2 cellular contexts compared by ENCODE assay signal in the genomic region with DNA sequence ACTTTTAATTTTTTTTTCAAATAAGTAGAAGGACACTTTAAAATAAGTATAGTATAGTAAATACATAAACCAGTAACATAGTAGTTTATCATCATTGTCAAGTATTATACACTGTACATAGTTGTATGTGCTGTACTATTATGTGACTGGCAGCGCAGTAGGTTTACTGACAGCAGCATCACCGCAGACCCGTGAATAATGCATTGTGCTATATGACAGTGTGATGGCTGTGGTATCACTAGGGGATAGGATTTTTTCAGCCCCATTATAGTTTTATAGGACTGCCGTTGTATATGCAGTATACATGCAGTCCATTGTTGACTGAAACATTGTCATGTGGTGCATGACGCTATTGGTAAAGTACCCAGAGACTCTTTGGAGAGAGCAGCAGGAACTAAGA.
TF ChIP-seq lines count a peak whose summit lies in the region.

No MANE protein-coding gene starts in this region.

TF ChIP-seq in HepG2, 621 proteins besides CTCF, POLR2A, EP300 and RAD21 (continued from another document):
- TF ChIP-seq, protein P1, sequence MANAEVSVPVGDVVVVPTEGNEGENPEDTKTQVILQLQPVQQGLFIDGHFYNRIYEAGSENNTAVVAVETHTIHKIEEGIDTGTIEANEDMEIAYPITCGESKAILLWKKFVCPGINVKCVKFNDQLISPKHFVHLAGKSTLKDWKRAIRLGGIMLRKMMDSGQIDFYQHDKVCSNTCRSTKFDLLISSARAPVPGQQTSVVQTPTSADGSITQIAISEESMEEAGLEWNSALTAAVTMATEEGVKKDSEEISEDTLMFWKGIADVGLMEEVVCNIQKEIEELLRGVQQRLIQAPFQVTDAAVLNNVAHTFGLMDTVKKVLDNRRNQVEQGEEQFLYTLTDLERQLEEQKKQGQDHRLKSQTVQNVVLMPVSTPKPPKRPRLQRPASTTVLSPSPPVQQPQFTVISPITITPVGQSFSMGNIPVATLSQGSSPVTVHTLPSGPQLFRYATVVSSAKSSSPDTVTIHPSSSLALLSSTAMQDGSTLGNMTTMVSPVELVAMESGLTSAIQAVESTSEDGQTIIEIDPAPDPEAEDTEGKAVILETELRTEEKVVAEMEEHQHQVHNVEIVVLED (CRISPR knock-in tag; IDR thresholded peaks at IDR 0.05; ENCODE audit: borderline replicate concordance) = no peak
- TF ChIP-seq KLF11 (CRISPR knock-in tag; IDR thresholded peaks at IDR 0.05) (no peak), TOPORS (CRISPR knock-in tag; IDR thresholded peaks at IDR 0.05) (no peak), SATB2 (CRISPR knock-in tag; IDR thresholded peaks at IDR 0.05) (no peak), GABPA (IDR thresholded peaks at IDR 0.05; ENCODE audit: low read depth, low read length) (no peak), GABPA (CRISPR knock-in tag; IDR thresholded peaks at IDR 0.05; ENCODE audit: low read depth) (no peak), ZFX (CRISPR knock-in tag; IDR thresholded peaks at IDR 0.05; ENCODE audit: low read depth) (no peak), NPAS2 (CRISPR knock-in tag; IDR thresholded peaks at IDR 0.05; ENCODE audit: borderline replicate concordance) (no peak), KAT8 (CRISPR knock-in tag; IDR thresholded peaks at IDR 0.05) (no peak)
- TF ChIP-seq, protein P2, sequence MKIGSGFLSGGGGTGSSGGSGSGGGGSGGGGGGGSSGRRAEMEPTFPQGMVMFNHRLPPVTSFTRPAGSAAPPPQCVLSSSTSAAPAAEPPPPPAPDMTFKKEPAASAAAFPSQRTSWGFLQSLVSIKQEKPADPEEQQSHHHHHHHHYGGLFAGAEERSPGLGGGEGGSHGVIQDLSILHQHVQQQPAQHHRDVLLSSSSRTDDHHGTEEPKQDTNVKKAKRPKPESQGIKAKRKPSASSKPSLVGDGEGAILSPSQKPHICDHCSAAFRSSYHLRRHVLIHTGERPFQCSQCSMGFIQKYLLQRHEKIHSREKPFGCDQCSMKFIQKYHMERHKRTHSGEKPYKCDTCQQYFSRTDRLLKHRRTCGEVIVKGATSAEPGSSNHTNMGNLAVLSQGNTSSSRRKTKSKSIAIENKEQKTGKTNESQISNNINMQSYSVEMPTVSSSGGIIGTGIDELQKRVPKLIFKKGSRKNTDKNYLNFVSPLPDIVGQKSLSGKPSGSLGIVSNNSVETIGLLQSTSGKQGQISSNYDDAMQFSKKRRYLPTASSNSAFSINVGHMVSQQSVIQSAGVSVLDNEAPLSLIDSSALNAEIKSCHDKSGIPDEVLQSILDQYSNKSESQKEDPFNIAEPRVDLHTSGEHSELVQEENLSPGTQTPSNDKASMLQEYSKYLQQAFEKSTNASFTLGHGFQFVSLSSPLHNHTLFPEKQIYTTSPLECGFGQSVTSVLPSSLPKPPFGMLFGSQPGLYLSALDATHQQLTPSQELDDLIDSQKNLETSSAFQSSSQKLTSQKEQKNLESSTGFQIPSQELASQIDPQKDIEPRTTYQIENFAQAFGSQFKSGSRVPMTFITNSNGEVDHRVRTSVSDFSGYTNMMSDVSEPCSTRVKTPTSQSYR (CRISPR knock-in tag; IDR thresholded peaks at IDR 0.05; ENCODE audit: borderline replicate concordance) = no peak

TF ChIP-seq in neural cell, 6 proteins besides CTCF, POLR2A, EP300 and RAD21:
- TF ChIP-seq, protein P3, sequence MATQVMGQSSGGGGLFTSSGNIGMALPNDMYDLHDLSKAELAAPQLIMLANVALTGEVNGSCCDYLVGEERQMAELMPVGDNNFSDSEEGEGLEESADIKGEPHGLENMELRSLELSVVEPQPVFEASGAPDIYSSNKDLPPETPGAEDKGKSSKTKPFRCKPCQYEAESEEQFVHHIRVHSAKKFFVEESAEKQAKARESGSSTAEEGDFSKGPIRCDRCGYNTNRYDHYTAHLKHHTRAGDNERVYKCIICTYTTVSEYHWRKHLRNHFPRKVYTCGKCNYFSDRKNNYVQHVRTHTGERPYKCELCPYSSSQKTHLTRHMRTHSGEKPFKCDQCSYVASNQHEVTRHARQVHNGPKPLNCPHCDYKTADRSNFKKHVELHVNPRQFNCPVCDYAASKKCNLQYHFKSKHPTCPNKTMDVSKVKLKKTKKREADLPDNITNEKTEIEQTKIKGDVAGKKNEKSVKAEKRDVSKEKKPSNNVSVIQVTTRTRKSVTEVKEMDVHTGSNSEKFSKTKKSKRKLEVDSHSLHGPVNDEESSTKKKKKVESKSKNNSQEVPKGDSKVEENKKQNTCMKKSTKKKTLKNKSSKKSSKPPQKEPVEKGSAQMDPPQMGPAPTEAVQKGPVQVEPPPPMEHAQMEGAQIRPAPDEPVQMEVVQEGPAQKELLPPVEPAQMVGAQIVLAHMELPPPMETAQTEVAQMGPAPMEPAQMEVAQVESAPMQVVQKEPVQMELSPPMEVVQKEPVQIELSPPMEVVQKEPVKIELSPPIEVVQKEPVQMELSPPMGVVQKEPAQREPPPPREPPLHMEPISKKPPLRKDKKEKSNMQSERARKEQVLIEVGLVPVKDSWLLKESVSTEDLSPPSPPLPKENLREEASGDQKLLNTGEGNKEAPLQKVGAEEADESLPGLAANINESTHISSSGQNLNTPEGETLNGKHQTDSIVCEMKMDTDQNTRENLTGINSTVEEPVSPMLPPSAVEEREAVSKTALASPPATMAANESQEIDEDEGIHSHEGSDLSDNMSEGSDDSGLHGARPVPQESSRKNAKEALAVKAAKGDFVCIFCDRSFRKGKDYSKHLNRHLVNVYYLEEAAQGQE (IDR thresholded peaks at IDR 0.05; ENCODE audit: borderline replicate concordance) = no peak
- peak; percentile 70 for TF ChIP-seq POLR2AphosphoS5 (IDR thresholded peaks at IDR 0.05)
